1 cellular context compared by ENCODE assay signal in genomic region chr2:113175736-113176695, GRCh38.
TF ChIP-seq lines count a peak whose summit lies in the region.

No MANE protein-coding gene starts in this region.

TF ChIP-seq in HepG2, 621 proteins besides CTCF, POLR2A, EP300 and RAD21:
- TF ChIP-seq ZNF34 (CRISPR knock-in tag; IDR thresholded peaks at IDR 0.05; ENCODE audit: borderline replicate concordance), result no peak
- TF ChIP-seq ZNF776 (CRISPR knock-in tag; IDR thresholded peaks at IDR 0.05), result no peak
- 0 out of 2 replicates have a peak, but pooled peaks have one; percentile 2 for TF ChIP-seq HDAC1 (CRISPR knock-in tag; IDR thresholded peaks at IDR 0.05)
- TF ChIP-seq MEIS1 (CRISPR knock-in tag; IDR thresholded peaks at IDR 0.05; ENCODE audit: borderline replicate concordance), result no peak
- TF ChIP-seq ZNF660 (CRISPR knock-in tag; IDR thresholded peaks at IDR 0.05; ENCODE audit: borderline replicate concordance, low read depth), result no peak
- no peak for TF ChIP-seq ZXDC (CRISPR knock-in tag; IDR thresholded peaks at IDR 0.05)
- no peak for TF ChIP-seq ZNF781 (CRISPR knock-in tag; IDR thresholded peaks at IDR 0.05; ENCODE audit: borderline replicate concordance, not compliant biosample characterization)
- 0 out of 2 replicates have a peak, but pooled peaks have one; percentile 20 for TF ChIP-seq ARID4A (CRISPR knock-in tag; IDR thresholded peaks at IDR 0.05; ENCODE audit: borderline replicate concordance)
- TF ChIP-seq ZBTB7B (CRISPR knock-in tag; IDR thresholded peaks at IDR 0.05), result 0 out of 2 replicates have a peak, but pooled peaks have one; percentile 24
- no peak for TF ChIP-seq TBL1XR1 (IDR thresholded peaks at IDR 0.05; ENCODE audit: borderline replicate concordance, low read length, partially characterized antibody)
